In the genomic region with DNA sequence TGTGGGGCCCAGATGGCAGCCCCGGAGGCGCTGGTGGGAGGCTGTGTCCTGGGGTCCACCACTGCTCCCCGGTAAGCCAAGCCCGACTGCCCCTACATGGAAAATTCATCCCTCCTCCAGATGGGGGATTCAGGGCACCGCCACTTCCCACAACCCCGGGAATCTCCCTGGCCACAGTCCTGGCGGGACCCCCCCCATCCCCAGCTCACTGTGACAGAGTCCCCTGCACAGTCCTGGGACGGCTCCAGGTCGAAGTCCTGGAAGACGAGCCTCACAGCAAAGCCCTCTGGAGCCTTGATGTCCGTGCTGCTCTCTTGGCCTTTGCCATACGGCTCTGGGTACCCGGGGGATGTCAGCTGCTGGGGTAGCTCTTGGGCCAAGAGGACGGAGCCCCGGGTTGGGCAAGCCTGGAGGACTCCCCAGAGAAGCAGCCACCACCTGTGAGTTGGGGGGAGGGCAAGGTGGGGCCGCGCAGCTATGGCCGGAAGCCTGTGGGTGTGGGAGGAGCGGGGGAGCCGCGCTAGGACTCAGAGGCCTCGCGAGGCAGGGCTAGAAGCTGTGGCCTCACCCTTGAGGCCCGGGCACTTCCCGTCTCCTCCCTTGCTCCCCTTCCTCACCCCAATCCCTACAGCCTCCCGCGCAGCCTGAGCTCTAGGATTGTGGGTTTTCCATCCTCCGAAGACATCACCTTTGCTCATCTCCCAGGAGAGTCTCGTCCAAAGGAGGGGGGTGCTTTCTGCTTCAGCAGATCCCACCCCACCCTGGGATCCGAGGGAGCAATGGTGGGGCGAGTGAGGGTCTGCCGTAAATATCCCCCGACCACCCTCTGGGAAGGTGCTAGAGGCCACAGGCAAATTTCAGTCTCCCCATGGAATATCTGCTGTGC, we compare ENCODE assay signal across 8 cellular contexts. TPM values are rescaled to one million over a fixed set of nuclear protein-coding genes. Genes with fewer than 3 reads are reported as not detected.
A peak's percentile ranks its signal among the peaks of the same experiment; 100 is the strongest.
DNase-seq lines count a peak whose midpoint lies in the region; ATAC-seq, FAIRE-seq and TF ChIP-seq lines count a peak whose summit lies in the region.

No MANE protein-coding gene starts in this region.

- no peaks in the 10 kb centered on the region for H3K27me3 Mint-ChIP-seq in chondrocyte (ENCODE audit: low read depth)

- H3K27ac Mint-ChIP-seq in chondrocyte (ENCODE audit: unreplicated experiment) = peak overlapping the region; percentile 94

- H3K4me2 ChIP-seq in HepG2 (ENCODE audit: low read depth, low read length) = peak overlapping the region; percentile 99

- H3K4me3 ChIP-seq in HFF-Myc (replicated peaks; ENCODE audit: low read depth, low read length) (peak overlapping the region; percentile 72), HepG2 (replicated peaks in 1 of 3; ENCODE audit: insufficient read depth in 1 of 3, low read depth in 2 of 3, low read length in 3 of 3) (peak overlapping the region; percentile 72 to 91 (median 74))

- peak; percentile 79 to 85 for TF ChIP-seq POLR2A in HepG2 (IDR thresholded peaks at IDR 0.05; ENCODE audit: insufficient read depth in 1 of 2, low read depth in 2 of 2, low read length in 2 of 2)

- POLR2A ChIA-PET in HepG2 (lab: Yijun Ruan, JAX) = interaction anchor here (0.6 to 4.3 kb wide), 34 partner anchors 9 to 850 kb away, joined by 3 to 88 read pairs (median 7); partner anchors contain the start of genes C12orf57, C1S, CLSTN3 and EMG1

- H3K27ac ChIP-seq in HepG2 (ENCODE audit: extremely low read length, insufficient read depth, low read length) = peak overlapping the region; percentile 99

- H3K27me3 ChIP-seq in HepG2 (ENCODE audit: control insufficient read depth in 1 of 2, insufficient read depth in 2 of 2, low read length in 2 of 2) = no peaks in the 10 kb centered on the region; a peak in 1 of 5 replicates

- no peak overlapping the region for H2AFZ ChIP-seq in HepG2 (ENCODE audit: low read length)

- peak overlapping the region; percentile 88 for H3K4me3 Mint-ChIP-seq in chondrocyte (ENCODE audit: unreplicated experiment)

- peak; percentile 12 for FAIRE-seq in HepG2 (lab: Jason Lieb, UNC)

- BruUV-seq in HepG2 (replicated peaks; lab: Mats Ljungman, UMichigan) = TSS peak; percentile 42

- peaks cover 29% of the 10 kb centered on the region for H3K4me1 ChIP-seq in HepG2 (ENCODE audit: insufficient read depth, low read length)

- peaks cover 19% of the 10 kb centered on the region for H3K4me1 Mint-ChIP-seq in chondrocyte (ENCODE audit: low read depth)

- in situ Hi-C loops in GM13977 (cut with MboI; ENCODE audit: low pct_unique_long_range_greater_than_20kb, low sequenced_read_pairs, unreplicated experiment) (loop anchor here (25.0 kb wide), 1 partner anchor 171 kb away; the partner anchor contains the start of genes ATN1, C12orf57 and RNU7-1), HepG2 (cut with HindIII; ENCODE audit: extremely low pct_ligation_motif_present, low pct_unique_long_range_greater_than_20kb) (no loop called here)

- DNase-seq in GM13977 (ENCODE audit: low spot score) = peak; percentile 85
- DNase-seq in HFF-Myc (ENCODE audit: extremely low read depth, low read depth) = no peak
- DNase-seq in MV-4-11 (lab: John Stamatoyannopoulos, UW) = peak; percentile 69
- DNase-seq in activated CD4-positive, CD25-positive, alpha-beta regulatory T cell (lab: John Stamatoyannopoulos, UW) = peak; percentile 43 to 63 (median 44)
- peak; percentile 90 for DNase-seq in chondrocyte (ENCODE audit: low spot score)
- DNase-seq in HepG2 (ENCODE audit: low spot score) = peak; percentile 69
- DNase-seq in stimulated activated CD4-positive, alpha-beta T cell treated with anti-CD3 and anti-CD28 coated beads, TNF-alpha, amount 100 ng/mL, for 24 hours (ENCODE audit: low read depth in 3 of 3) = peak in 2 of 3 experiments; percentile 46 to 80
- no peak for DNase-seq in GOT3 (lab: John Stamatoyannopoulos, UW)

- ATAC-seq in HepG2 = peak; percentile 92

- H3K36me3 ChIP-seq in HepG2 (replicated peaks in 1 of 2; ENCODE audit: control insufficient read depth in 1 of 2, insufficient read depth in 2 of 2, low read length in 2 of 2) = peaks cover 0 to under 1% of the 10 kb centered on the region in 2 experiments; a peak in 2 of 5 replicates

- 6% methylated on average over 8 of the region's 33 CpGs for WGBS in HepG2 (ENCODE audit: low lambda C conversion rate)

- CTCF ChIA-PET in HepG2 (lab: Yijun Ruan, JAX; ENCODE audit: low intra/inter-chr PET ratio, low total read pairs) = interaction anchor here (0.7 to 2.4 kb wide), 3 partner anchors 16 to 138 kb away, joined by 3 to 16 read pairs (median 7); partner anchors contain the start of genes C1R, C1S, EMG1 and PHB2

- H3K79me2 ChIP-seq in HepG2 (ENCODE audit: insufficient read depth, low read length) = peaks cover 22% of the 10 kb centered on the region

- peaks cover 10% of the 10 kb centered on the region for H3K36me3 Mint-ChIP-seq in chondrocyte (ENCODE audit: low read depth)

- H3K9me3 Mint-ChIP-seq in chondrocyte (ENCODE audit: low read depth) = peaks cover 11% of the 10 kb centered on the region

- H3K9me3 ChIP-seq in HepG2 (ENCODE audit: low read length) = peaks cover 8% of the 10 kb centered on the region

- TF ChIP-seq EP300 in HepG2 (IDR thresholded peaks at IDR 0.05; ENCODE audit: low read depth in 2 of 2, low read length in 2 of 2) = no peak; a peak in 1 of 4 replicates
- no peak for TF ChIP-seq EP300 in HepG2 (CRISPR knock-in tag; IDR thresholded peaks at IDR 0.05; ENCODE audit: borderline replicate concordance)

- H3K9ac ChIP-seq in HepG2 (ENCODE audit: insufficient read depth, low read depth, low read length) = peak overlapping the region; percentile 90

- intact Hi-C loops in HepG2 (cut with micrococcal nuclease; ENCODE audit: unreplicated experiment) = loop anchor here (2.0 kb wide), 1 partner anchor 15 kb away; the partner anchor contains the start of gene C1R

- TF ChIP-seq RAD21 in HepG2 (CRISPR knock-in tag; IDR thresholded peaks at IDR 0.05) = peak; percentile 10; the same call in 1 of the 2 replicates

- TF ChIP-seq CTCF in GM13977 (IDR thresholded peaks at IDR 0.05; ENCODE audit: extremely low read depth, insufficient read depth, missing control alignments) (no peak), HFF-Myc (IDR thresholded peaks at IDR 0.05; ENCODE audit: low read depth, low read length, missing control alignments) (no peak), chondrocyte (IDR thresholded peaks at IDR 0.05) (no peak), HepG2 (CRISPR knock-in tag; IDR thresholded peaks at IDR 0.05) (peak; percentile 15; the same call in 1 of the 2 replicates)

- no peaks in the 10 kb centered on the region for H4K20me1 ChIP-seq in HepG2 (ENCODE audit: insufficient read depth, low read length)

RNA-seq across cellular contexts. Expression of gene C1RL, which starts 0.7 kb away (rescaled TPM):
- total RNA-seq in chondrocyte (20.3 to 21.0 TPM (median 20.4 TPM) in 3 replicates), HepG2 (2016; rRNA removed; fragmentation: Illumina TruSeq; extraction: Trizol) (14.2 and 28.9 TPM in 2 replicates)
- 4.9 and 5.6 TPM in 2 replicates for total RNA-seq in HepG2 (2016; cell fraction: cytosol; rRNA removed; fragmentation: Illumina TruSeq; extraction: Trizol; ENCODE audit: low read depth)
- total RNA-seq in HepG2 (2016; cell fraction: insoluble cytoplasmic fraction; rRNA removed; fragmentation: Illumina TruSeq; extraction: Trizol) = 14.6 and 24.7 TPM in 2 replicates
- 9.1 and 10.3 TPM in 2 replicates for total RNA-seq in HepG2 (2016; cell fraction: membrane; rRNA removed; fragmentation: Illumina TruSeq; extraction: Trizol)
- total RNA-seq in HepG2 (2016; cell fraction: nucleus; rRNA removed; fragmentation: Illumina TruSeq; extraction: Trizol) = 30.9 and 42.1 TPM in 2 replicates
- 53.1 and 73.4 TPM in 2 replicates for polyA plus RNA-seq in HepG2 (2011; rRNA removed)
- polyA plus RNA-seq in HepG2 (2011; cell fraction: cytosol; rRNA removed) = 32.8 and 36.0 TPM in 2 replicates
- polyA plus RNA-seq in HepG2 (2011; cell fraction: nucleus; rRNA removed) = 60.3 and 87.6 TPM in 2 replicates
- 22.3 and 28.7 TPM in 2 replicates for polyA plus RNA-seq in HepG2 (2012)
- 3.0 and 3.5 TPM in 2 replicates for polyA plus RNA-seq in HepG2 (2016; cell fraction: cytosol; fragmentation: Illumina TruSeq; extraction: Trizol; ENCODE audit: low read depth)
- polyA plus RNA-seq in HepG2 (2016; cell fraction: insoluble cytoplasmic fraction; fragmentation: Illumina TruSeq; extraction: Trizol; ENCODE audit: low read depth) = 14.0 and 14.1 TPM in 2 replicates
- polyA plus RNA-seq in HepG2 (2016; cell fraction: membrane; fragmentation: Illumina TruSeq; extraction: Trizol; ENCODE audit: low read depth) = 5.6 and 7.3 TPM in 2 replicates
- 51.4 and 56.2 TPM in 2 replicates for polyA plus RNA-seq in HepG2 (2016; cell fraction: nucleus; fragmentation: Illumina TruSeq; extraction: Trizol; ENCODE audit: insufficient read depth, low read depth)
- 41.3 and 114 TPM in 2 replicates for polyA minus RNA-seq in HepG2 (2011; rRNA and poly(A)+ RNA removed; ENCODE audit: low replicate concordance)
- 30.1 and 38.2 TPM in 2 replicates for polyA minus RNA-seq in HepG2 (2011; cell fraction: cytosol; rRNA and poly(A)+ RNA removed)
- polyA minus RNA-seq in HepG2 (2011; cell fraction: nucleus; rRNA and poly(A)+ RNA removed) = 34.5 and 39.2 TPM in 2 replicates

RNA-seq across cellular contexts. Expression of gene C1R, which starts 16.0 kb away (rescaled TPM):
- total RNA-seq in chondrocyte (19.7 to 21.9 TPM (median 19.8 TPM) in 3 replicates), HepG2 (2016; rRNA removed; fragmentation: Illumina TruSeq; extraction: Trizol) (1.7 and 3.5 TPM in 2 replicates)
- total RNA-seq in HepG2 (2016; cell fraction: cytosol; rRNA removed; fragmentation: Illumina TruSeq; extraction: Trizol; ENCODE audit: low read depth) = 0.44 and 0.61 TPM in 2 replicates
- 2.6 and 4.1 TPM in 2 replicates for total RNA-seq in HepG2 (2016; cell fraction: insoluble cytoplasmic fraction; rRNA removed; fragmentation: Illumina TruSeq; extraction: Trizol)
- 0.93 and 1.4 TPM in 2 replicates for total RNA-seq in HepG2 (2016; cell fraction: membrane; rRNA removed; fragmentation: Illumina TruSeq; extraction: Trizol)
- 3.8 and 4.3 TPM in 2 replicates for total RNA-seq in HepG2 (2016; cell fraction: nucleus; rRNA removed; fragmentation: Illumina TruSeq; extraction: Trizol)
- 6.5 and 11.2 TPM in 2 replicates for polyA plus RNA-seq in HepG2 (2011; rRNA removed)
- polyA plus RNA-seq in HepG2 (2011; cell fraction: cytosol; rRNA removed) = 6.2 and 6.5 TPM in 2 replicates
- 6.1 and 8.4 TPM in 2 replicates for polyA plus RNA-seq in HepG2 (2011; cell fraction: nucleus; rRNA removed)
- 1.2 and 1.9 TPM in 2 replicates for polyA plus RNA-seq in HepG2 (2012)
- polyA plus RNA-seq in HepG2 (2016; cell fraction: cytosol; fragmentation: Illumina TruSeq; extraction: Trizol; ENCODE audit: low read depth) = 0.42 and 0.57 TPM in 2 replicates
- 1.6 and 2.2 TPM in 2 replicates for polyA plus RNA-seq in HepG2 (2016; cell fraction: insoluble cytoplasmic fraction; fragmentation: Illumina TruSeq; extraction: Trizol; ENCODE audit: low read depth)
- polyA plus RNA-seq in HepG2 (2016; cell fraction: membrane; fragmentation: Illumina TruSeq; extraction: Trizol; ENCODE audit: low read depth) = 1.2 and 1.3 TPM in 2 replicates
- polyA plus RNA-seq in HepG2 (2016; cell fraction: nucleus; fragmentation: Illumina TruSeq; extraction: Trizol; ENCODE audit: insufficient read depth, low read depth) = 6.5 and 7.1 TPM in 2 replicates
- polyA minus RNA-seq in HepG2 (2011; rRNA and poly(A)+ RNA removed; ENCODE audit: low replicate concordance) = 3.3 and 5.9 TPM in 2 replicates
- polyA minus RNA-seq in HepG2 (2011; cell fraction: cytosol; rRNA and poly(A)+ RNA removed) = 0.70 and 1.3 TPM in 2 replicates
- 1.7 and 2.7 TPM in 2 replicates for polyA minus RNA-seq in HepG2 (2011; cell fraction: nucleus; rRNA and poly(A)+ RNA removed)

RNA-seq across cellular contexts. Expression of gene RBP5, which starts 20.4 kb away (rescaled TPM):
- total RNA-seq in chondrocyte (not detected in 3 replicates), HepG2 (2016; rRNA removed; fragmentation: Illumina TruSeq; extraction: Trizol) (19.8 and 21.4 TPM in 2 replicates)
- total RNA-seq in HepG2 (2016; cell fraction: cytosol; rRNA removed; fragmentation: Illumina TruSeq; extraction: Trizol; ENCODE audit: low read depth) = 9.8 and 10.8 TPM in 2 replicates
- 19.4 and 22.0 TPM in 2 replicates for total RNA-seq in HepG2 (2016; cell fraction: insoluble cytoplasmic fraction; rRNA removed; fragmentation: Illumina TruSeq; extraction: Trizol)
- total RNA-seq in HepG2 (2016; cell fraction: membrane; rRNA removed; fragmentation: Illumina TruSeq; extraction: Trizol) = 10.5 and 10.7 TPM in 2 replicates
- total RNA-seq in HepG2 (2016; cell fraction: nucleus; rRNA removed; fragmentation: Illumina TruSeq; extraction: Trizol) = 10.1 and 12.6 TPM in 2 replicates
- polyA plus RNA-seq in HepG2 (2011; rRNA removed) = 13.8 and 17.5 TPM in 2 replicates
- 11.8 and 12.1 TPM in 2 replicates for polyA plus RNA-seq in HepG2 (2011; cell fraction: cytosol; rRNA removed)
- polyA plus RNA-seq in HepG2 (2011; cell fraction: nucleus; rRNA removed) = 32.8 and 44.7 TPM in 2 replicates
- 13.0 and 19.0 TPM in 2 replicates for polyA plus RNA-seq in HepG2 (2012)
- 11.0 and 15.5 TPM in 2 replicates for polyA plus RNA-seq in HepG2 (2016; cell fraction: cytosol; fragmentation: Illumina TruSeq; extraction: Trizol; ENCODE audit: low read depth)
- 28.5 and 29.8 TPM in 2 replicates for polyA plus RNA-seq in HepG2 (2016; cell fraction: insoluble cytoplasmic fraction; fragmentation: Illumina TruSeq; extraction: Trizol; ENCODE audit: low read depth)
- 9.1 and 12.4 TPM in 2 replicates for polyA plus RNA-seq in HepG2 (2016; cell fraction: membrane; fragmentation: Illumina TruSeq; extraction: Trizol; ENCODE audit: low read depth)
- polyA plus RNA-seq in HepG2 (2016; cell fraction: nucleus; fragmentation: Illumina TruSeq; extraction: Trizol; ENCODE audit: insufficient read depth, low read depth) = 23.8 and 24.2 TPM in 2 replicates
- 17.1 TPM in 1 of 2 replicates, not detected in the other for polyA minus RNA-seq in HepG2 (2011; rRNA and poly(A)+ RNA removed; ENCODE audit: low replicate concordance)
- 5.3 and 5.5 TPM in 2 replicates for polyA minus RNA-seq in HepG2 (2011; cell fraction: cytosol; rRNA and poly(A)+ RNA removed)
- 12.1 and 20.4 TPM in 2 replicates for polyA minus RNA-seq in HepG2 (2011; cell fraction: nucleus; rRNA and poly(A)+ RNA removed)

RNA-seq across cellular contexts. Expression of gene CLSTN3, which starts 21.9 kb away (rescaled TPM):
- total RNA-seq in chondrocyte (15.5 to 19.9 TPM (median 18.2 TPM) in 3 replicates), HepG2 (2016; rRNA removed; fragmentation: Illumina TruSeq; extraction: Trizol) (10.8 and 26.2 TPM in 2 replicates)
- 2.9 and 3.7 TPM in 2 replicates for total RNA-seq in HepG2 (2016; cell fraction: cytosol; rRNA removed; fragmentation: Illumina TruSeq; extraction: Trizol; ENCODE audit: low read depth)
- 10.0 and 27.0 TPM in 2 replicates for total RNA-seq in HepG2 (2016; cell fraction: insoluble cytoplasmic fraction; rRNA removed; fragmentation: Illumina TruSeq; extraction: Trizol)
- 5.3 TPM in 2 replicates for total RNA-seq in HepG2 (2016; cell fraction: membrane; rRNA removed; fragmentation: Illumina TruSeq; extraction: Trizol)
- 35.4 and 43.8 TPM in 2 replicates for total RNA-seq in HepG2 (2016; cell fraction: nucleus; rRNA removed; fragmentation: Illumina TruSeq; extraction: Trizol)
- 94.1 and 118 TPM in 2 replicates for polyA plus RNA-seq in HepG2 (2011; rRNA removed)
- 79.5 and 81.3 TPM in 2 replicates for polyA plus RNA-seq in HepG2 (2011; cell fraction: cytosol; rRNA removed)
- polyA plus RNA-seq in HepG2 (2011; cell fraction: nucleus; rRNA removed) = 155 and 157 TPM in 2 replicates
- 61.8 and 69.9 TPM in 2 replicates for polyA plus RNA-seq in HepG2 (2012)
- polyA plus RNA-seq in HepG2 (2016; cell fraction: cytosol; fragmentation: Illumina TruSeq; extraction: Trizol; ENCODE audit: low read depth) = 1.3 and 2.0 TPM in 2 replicates
- polyA plus RNA-seq in HepG2 (2016; cell fraction: insoluble cytoplasmic fraction; fragmentation: Illumina TruSeq; extraction: Trizol; ENCODE audit: low read depth) = 9.0 and 11.0 TPM in 2 replicates
- polyA plus RNA-seq in HepG2 (2016; cell fraction: membrane; fragmentation: Illumina TruSeq; extraction: Trizol; ENCODE audit: low read depth) = 3.0 and 3.4 TPM in 2 replicates
- 67.7 and 79.8 TPM in 2 replicates for polyA plus RNA-seq in HepG2 (2016; cell fraction: nucleus; fragmentation: Illumina TruSeq; extraction: Trizol; ENCODE audit: insufficient read depth, low read depth)
- polyA minus RNA-seq in HepG2 (2011; rRNA and poly(A)+ RNA removed; ENCODE audit: low replicate concordance) = 46.9 and 191 TPM in 2 replicates
- 49.9 and 80.8 TPM in 2 replicates for polyA minus RNA-seq in HepG2 (2011; cell fraction: cytosol; rRNA and poly(A)+ RNA removed)
- polyA minus RNA-seq in HepG2 (2011; cell fraction: nucleus; rRNA and poly(A)+ RNA removed) = 47.9 and 63.4 TPM in 2 replicates

RNA-seq across cellular contexts. Expression of gene C1S, which starts 47.8 kb away (rescaled TPM):
- total RNA-seq in chondrocyte = 20.8 to 24.2 TPM (median 22.8 TPM) in 3 replicates
- total RNA-seq in HepG2 (2016; rRNA removed; fragmentation: Illumina TruSeq; extraction: Trizol) = 8.2 and 18.2 TPM in 2 replicates
- 2.7 and 2.8 TPM in 2 replicates for total RNA-seq in HepG2 (2016; cell fraction: cytosol; rRNA removed; fragmentation: Illumina TruSeq; extraction: Trizol; ENCODE audit: low read depth)
- 8.4 and 18.7 TPM in 2 replicates for total RNA-seq in HepG2 (2016; cell fraction: insoluble cytoplasmic fraction; rRNA removed; fragmentation: Illumina TruSeq; extraction: Trizol)
- 3.2 and 3.7 TPM in 2 replicates for total RNA-seq in HepG2 (2016; cell fraction: membrane; rRNA removed; fragmentation: Illumina TruSeq; extraction: Trizol)
- 17.9 and 19.4 TPM in 2 replicates for total RNA-seq in HepG2 (2016; cell fraction: nucleus; rRNA removed; fragmentation: Illumina TruSeq; extraction: Trizol)
- polyA plus RNA-seq in HepG2 (2011; rRNA removed) = 14.5 and 23.3 TPM in 2 replicates
- polyA plus RNA-seq in HepG2 (2011; cell fraction: cytosol; rRNA removed) = 9.6 and 18.5 TPM in 2 replicates
- polyA plus RNA-seq in HepG2 (2011; cell fraction: nucleus; rRNA removed) = 14.4 and 22.0 TPM in 2 replicates
- 9.8 and 10.0 TPM in 2 replicates for polyA plus RNA-seq in HepG2 (2012)
- 0.91 and 1.0 TPM in 2 replicates for polyA plus RNA-seq in HepG2 (2016; cell fraction: cytosol; fragmentation: Illumina TruSeq; extraction: Trizol; ENCODE audit: low read depth)
- 6.4 and 6.7 TPM in 2 replicates for polyA plus RNA-seq in HepG2 (2016; cell fraction: insoluble cytoplasmic fraction; fragmentation: Illumina TruSeq; extraction: Trizol; ENCODE audit: low read depth)
- polyA plus RNA-seq in HepG2 (2016; cell fraction: membrane; fragmentation: Illumina TruSeq; extraction: Trizol; ENCODE audit: low read depth) = 1.8 and 2.2 TPM in 2 replicates
- polyA plus RNA-seq in HepG2 (2016; cell fraction: nucleus; fragmentation: Illumina TruSeq; extraction: Trizol; ENCODE audit: insufficient read depth, low read depth) = 26.0 and 30.9 TPM in 2 replicates
- polyA minus RNA-seq in HepG2 (2011; rRNA and poly(A)+ RNA removed; ENCODE audit: low replicate concordance) = 3.8 and 12.0 TPM in 2 replicates
- polyA minus RNA-seq in HepG2 (2011; cell fraction: cytosol; rRNA and poly(A)+ RNA removed) = 7.0 and 14.3 TPM in 2 replicates
- 14.0 and 26.4 TPM in 2 replicates for polyA minus RNA-seq in HepG2 (2011; cell fraction: nucleus; rRNA and poly(A)+ RNA removed)

Comparison
In these comparisons a context has a peak if more than half of its experiments do, and no peak if none do; other contexts are left out.
1. DNase-seq: peak in GM13977 (single experiment), MV-4-11 (single experiment), activated CD4-positive, CD25-positive, alpha-beta regulatory T cell (4 of 4), chondrocyte (single experiment), HepG2 (single experiment) and stimulated activated CD4-positive, alpha-beta T cell treated with anti-CD3 and anti-CD28 coated beads, TNF-alpha, amount 100 ng/mL, for 24 hours (2 of 3); none in HFF-Myc (single experiment) and GOT3 (single experiment).